9 cellular contexts compared by ENCODE assay signal in the genomic region with DNA sequence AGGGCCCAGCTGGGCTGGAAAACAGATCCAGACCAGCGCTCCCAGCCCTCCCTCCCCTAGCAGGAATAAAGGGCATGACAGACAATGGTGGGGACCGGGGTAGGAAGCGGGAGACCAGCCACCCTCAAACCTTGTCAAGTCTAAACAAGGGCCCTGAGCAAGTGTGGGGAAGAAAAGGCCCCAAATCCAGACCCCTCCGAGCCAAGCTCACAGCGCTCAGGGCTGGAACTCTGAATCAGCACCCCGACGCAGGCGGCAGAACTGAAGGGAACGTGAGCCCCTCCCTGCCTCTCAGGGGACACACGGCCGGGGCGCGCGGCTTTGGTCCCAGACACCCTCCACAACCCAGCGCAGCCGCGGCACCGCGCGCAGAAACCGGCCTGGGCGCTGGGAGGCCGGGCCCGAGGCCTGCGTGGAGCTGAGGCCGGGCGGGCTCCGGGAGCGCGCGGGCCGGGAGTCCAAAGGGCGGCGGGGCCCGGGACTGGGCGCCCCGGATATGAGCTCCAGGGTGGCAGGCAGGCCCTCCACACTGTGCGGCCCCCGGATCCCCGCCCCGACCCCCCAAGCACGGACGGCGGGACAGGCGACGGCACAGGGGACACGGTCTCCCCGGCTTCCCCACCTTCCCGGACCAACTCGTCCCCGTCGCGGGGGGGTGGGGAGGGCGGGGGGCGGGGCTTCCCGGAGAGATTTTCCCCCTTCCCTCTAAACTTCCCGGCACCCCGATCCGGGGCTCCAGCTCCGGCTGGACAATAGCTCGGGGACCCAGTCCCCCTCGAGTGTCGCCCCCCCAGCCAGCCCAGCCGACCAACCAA. TPM values are rescaled to one million over a fixed set of nuclear protein-coding genes. Genes with fewer than 3 reads are reported as not detected.
DNase-seq lines count a peak whose midpoint lies in the region; ATAC-seq, FAIRE-seq and TF ChIP-seq lines count a peak whose summit lies in the region.
"Had no signal": no experiment of that assay in that cellular context is flagged by ENCODE, and none has a peak within 500 bp of the region (broad histone marks: within the 10 kb centered on the region; RNA-seq: fewer than 3 reads in every experiment).

No MANE protein-coding gene starts in this region.

- peak overlapping the region; percentile 81 for H3K9ac ChIP-seq in ES-I3 (ENCODE audit: low read depth, low read length)

- peak overlapping the region in 3 of 10 donors; percentile 20 to 47 (median 40) for H3K27ac Mint-ChIP-seq in naive thymus-derived CD8-positive, alpha-beta T cell

- no peak for FAIRE-seq in GM19239 (lab: Jason Lieb, UNC)
- FAIRE-seq: TTC549 had no signal

- no peaks in the 10 kb centered on the region for H3K36me3 ChIP-seq in ES-I3 (ENCODE audit: insufficient read depth, low read length)

- H3K9me3 ChIP-seq in ES-I3 (ENCODE audit: control insufficient read depth, insufficient read depth, low read length): no peaks in the 10 kb centered on the region

- no peaks in the 10 kb centered on the region for H3K36me3 Mint-ChIP-seq in naive thymus-derived CD8-positive, alpha-beta T cell

- DNase-seq in RPMI7951 (ENCODE audit: low read depth): peak; percentile 39
- DNase-seq in erythroblast (lab: John Stamatoyannopoulos, UW): peak; percentile 38 to 40
- no peak for DNase-seq in naive thymus-derived CD8-positive, alpha-beta T cell
- DNase-seq in NCI-H345 treated with DMSO at 0.1 percent for 48 hours (lab: John Stamatoyannopoulos, UW; ENCODE audit: unreplicated experiment): no peak
- no peak for DNase-seq in GM19239 (ENCODE audit: insufficient read length, low spot score)

- H3K4me1 Mint-ChIP-seq in naive thymus-derived CD8-positive, alpha-beta T cell: peaks cover 15 to 34% (median 22%) of the 10 kb centered on the region in 4 donors

- TF ChIP-seq POLR2A in erythroblast (IDR thresholded peaks at IDR 0.05; ENCODE audit: low read length): no peak

- peaks cover 8 to 26% (median 12%) of the 10 kb centered on the region in 5 donors for H3K27me3 Mint-ChIP-seq in naive thymus-derived CD8-positive, alpha-beta T cell

- H3K9me3 Mint-ChIP-seq in naive thymus-derived CD8-positive, alpha-beta T cell: peaks cover 0 to 2% (median 0%) of the 10 kb centered on the region in 9 donors

- peak in 1 of 2 donors; percentile 13 for ATAC-seq in naive thymus-derived CD8-positive, alpha-beta T cell
- ATAC-seq in HG03097 (IDR thresholded peaks at IDR 0.05; ENCODE audit: low FRiP score, unreplicated experiment): no peak
- no peak for ATAC-seq in HG03095 (IDR thresholded peaks at IDR 0.05; ENCODE audit: unreplicated experiment)

- H3K4me3 Mint-ChIP-seq in naive thymus-derived CD8-positive, alpha-beta T cell: peak overlapping the region; percentile 54 to 85 (median 71)

- POLR2A ChIA-PET in naive thymus-derived CD8-positive, alpha-beta T cell (lab: Charles Lee): interaction anchor here (0.5 to 2.7 kb wide), 3 partner anchors 28 to 822 kb away, joined by 3 to 15 read pairs (median 3); a partner anchor contains a TSS

- H3K4me1 ChIP-seq in ES-I3 (ENCODE audit: insufficient read depth, low read length): peaks cover 60% of the 10 kb centered on the region

RNA-seq across cellular contexts. Expression of a gene that starts 0.6 kb away (rescaled TPM):
- total RNA-seq in RPMI7951 (2014; rRNA removed; shearing (Covaris generic)): 5.6 and 6.1 TPM in 2 replicates
- total RNA-seq in naive thymus-derived CD8-positive, alpha-beta T cell: under 1 TPM; 0.47 to 0.58 TPM
- polyA plus RNA-seq in naive thymus-derived CD8-positive, alpha-beta T cell: under 1 TPM; 0.05 to 0.16 (median 0.15) TPM

RNA-seq across cellular contexts. Expression of a gene that starts 16.5 kb away (rescaled TPM):
- total RNA-seq in RPMI7951 (2014; rRNA removed; shearing (Covaris generic)): not detected in 2 replicates
- total RNA-seq in naive thymus-derived CD8-positive, alpha-beta T cell: not detected
- polyA plus RNA-seq in naive thymus-derived CD8-positive, alpha-beta T cell: not detected

RNA-seq across cellular contexts. Expression of a gene that starts 28.0 kb away (rescaled TPM):
- 1,385 and 1,626 TPM in 2 replicates for total RNA-seq in RPMI7951 (2014; rRNA removed; shearing (Covaris generic))
- total RNA-seq in naive thymus-derived CD8-positive, alpha-beta T cell: 1,000 to 10,000 TPM; 2,013 to 2,044 TPM
- 1,000 to 10,000 TPM; 1,376 to 1,445 (median 1,413) TPM for polyA plus RNA-seq in naive thymus-derived CD8-positive, alpha-beta T cell

RNA-seq across cellular contexts. Expression of a gene that starts 44.1 kb away (rescaled TPM):
- total RNA-seq in RPMI7951 (2014; rRNA removed; shearing (Covaris generic)): 6.0 and 7.0 TPM in 2 replicates
- total RNA-seq in naive thymus-derived CD8-positive, alpha-beta T cell: 1 to 10 TPM; 9.0 to 9.3 TPM
- 1 to 10 TPM; 3.2 to 5.5 (median 3.3) TPM for polyA plus RNA-seq in naive thymus-derived CD8-positive, alpha-beta T cell

Comparison
In these comparisons a context has a peak if more than half of its experiments do, and no peak if none do; other contexts are left out.
1. DNase-seq: peak in RPMI7951 (single experiment) and erythroblast (2 of 2); none in naive thymus-derived CD8-positive, alpha-beta T cell (0 of 10), NCI-H345 treated with DMSO at 0.1 percent for 48 hours (single experiment) and GM19239 (single experiment).